Comparison of ENCODE assay signal across 1 cellular context in the genomic region with DNA sequence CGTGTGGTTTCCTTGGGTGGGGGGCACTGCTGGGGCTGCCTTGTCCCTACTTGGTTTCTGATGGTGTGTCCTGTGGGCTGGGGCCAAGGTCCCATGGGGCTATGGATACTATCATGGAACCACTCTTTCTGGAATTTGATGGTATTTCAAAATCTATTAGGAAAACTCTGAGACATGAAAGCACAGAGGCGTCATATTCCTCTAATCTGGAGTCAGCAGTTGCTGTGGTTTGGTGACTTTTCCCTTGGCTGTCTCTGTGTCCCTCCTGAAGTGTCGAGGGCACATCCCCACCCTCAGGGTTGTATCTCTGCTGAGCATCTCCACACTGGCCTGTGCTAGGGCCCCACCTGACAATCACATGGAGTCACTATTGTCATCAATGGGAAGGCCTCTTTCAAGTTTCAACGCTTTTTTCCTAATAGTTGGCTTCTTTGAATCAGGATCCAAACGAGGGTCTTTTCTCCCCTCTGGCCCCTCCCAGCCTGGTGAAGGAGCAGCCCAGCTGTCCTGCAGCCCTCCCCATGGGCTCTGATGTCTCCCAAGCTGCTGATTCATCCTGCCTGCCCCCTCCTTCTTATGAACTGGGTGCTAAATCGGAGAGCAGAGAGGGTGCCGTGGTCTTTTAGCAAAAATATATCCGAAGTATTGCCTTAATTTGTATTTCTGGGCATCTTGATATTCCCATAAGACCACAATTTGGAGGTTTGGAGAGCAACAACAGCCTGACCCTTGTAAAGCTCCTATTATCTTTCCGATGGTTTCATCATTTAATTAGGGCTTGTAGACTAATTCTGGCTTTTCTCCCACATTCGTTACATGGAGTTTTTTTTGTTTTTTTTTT.
TF ChIP-seq lines count a peak whose summit lies in the region.

No MANE protein-coding gene starts in this region.

TF ChIP-seq in GM23338, 12 proteins besides CTCF, POLR2A, EP300 and RAD21 (continued from another document):
- TF ChIP-seq, protein P1, sequence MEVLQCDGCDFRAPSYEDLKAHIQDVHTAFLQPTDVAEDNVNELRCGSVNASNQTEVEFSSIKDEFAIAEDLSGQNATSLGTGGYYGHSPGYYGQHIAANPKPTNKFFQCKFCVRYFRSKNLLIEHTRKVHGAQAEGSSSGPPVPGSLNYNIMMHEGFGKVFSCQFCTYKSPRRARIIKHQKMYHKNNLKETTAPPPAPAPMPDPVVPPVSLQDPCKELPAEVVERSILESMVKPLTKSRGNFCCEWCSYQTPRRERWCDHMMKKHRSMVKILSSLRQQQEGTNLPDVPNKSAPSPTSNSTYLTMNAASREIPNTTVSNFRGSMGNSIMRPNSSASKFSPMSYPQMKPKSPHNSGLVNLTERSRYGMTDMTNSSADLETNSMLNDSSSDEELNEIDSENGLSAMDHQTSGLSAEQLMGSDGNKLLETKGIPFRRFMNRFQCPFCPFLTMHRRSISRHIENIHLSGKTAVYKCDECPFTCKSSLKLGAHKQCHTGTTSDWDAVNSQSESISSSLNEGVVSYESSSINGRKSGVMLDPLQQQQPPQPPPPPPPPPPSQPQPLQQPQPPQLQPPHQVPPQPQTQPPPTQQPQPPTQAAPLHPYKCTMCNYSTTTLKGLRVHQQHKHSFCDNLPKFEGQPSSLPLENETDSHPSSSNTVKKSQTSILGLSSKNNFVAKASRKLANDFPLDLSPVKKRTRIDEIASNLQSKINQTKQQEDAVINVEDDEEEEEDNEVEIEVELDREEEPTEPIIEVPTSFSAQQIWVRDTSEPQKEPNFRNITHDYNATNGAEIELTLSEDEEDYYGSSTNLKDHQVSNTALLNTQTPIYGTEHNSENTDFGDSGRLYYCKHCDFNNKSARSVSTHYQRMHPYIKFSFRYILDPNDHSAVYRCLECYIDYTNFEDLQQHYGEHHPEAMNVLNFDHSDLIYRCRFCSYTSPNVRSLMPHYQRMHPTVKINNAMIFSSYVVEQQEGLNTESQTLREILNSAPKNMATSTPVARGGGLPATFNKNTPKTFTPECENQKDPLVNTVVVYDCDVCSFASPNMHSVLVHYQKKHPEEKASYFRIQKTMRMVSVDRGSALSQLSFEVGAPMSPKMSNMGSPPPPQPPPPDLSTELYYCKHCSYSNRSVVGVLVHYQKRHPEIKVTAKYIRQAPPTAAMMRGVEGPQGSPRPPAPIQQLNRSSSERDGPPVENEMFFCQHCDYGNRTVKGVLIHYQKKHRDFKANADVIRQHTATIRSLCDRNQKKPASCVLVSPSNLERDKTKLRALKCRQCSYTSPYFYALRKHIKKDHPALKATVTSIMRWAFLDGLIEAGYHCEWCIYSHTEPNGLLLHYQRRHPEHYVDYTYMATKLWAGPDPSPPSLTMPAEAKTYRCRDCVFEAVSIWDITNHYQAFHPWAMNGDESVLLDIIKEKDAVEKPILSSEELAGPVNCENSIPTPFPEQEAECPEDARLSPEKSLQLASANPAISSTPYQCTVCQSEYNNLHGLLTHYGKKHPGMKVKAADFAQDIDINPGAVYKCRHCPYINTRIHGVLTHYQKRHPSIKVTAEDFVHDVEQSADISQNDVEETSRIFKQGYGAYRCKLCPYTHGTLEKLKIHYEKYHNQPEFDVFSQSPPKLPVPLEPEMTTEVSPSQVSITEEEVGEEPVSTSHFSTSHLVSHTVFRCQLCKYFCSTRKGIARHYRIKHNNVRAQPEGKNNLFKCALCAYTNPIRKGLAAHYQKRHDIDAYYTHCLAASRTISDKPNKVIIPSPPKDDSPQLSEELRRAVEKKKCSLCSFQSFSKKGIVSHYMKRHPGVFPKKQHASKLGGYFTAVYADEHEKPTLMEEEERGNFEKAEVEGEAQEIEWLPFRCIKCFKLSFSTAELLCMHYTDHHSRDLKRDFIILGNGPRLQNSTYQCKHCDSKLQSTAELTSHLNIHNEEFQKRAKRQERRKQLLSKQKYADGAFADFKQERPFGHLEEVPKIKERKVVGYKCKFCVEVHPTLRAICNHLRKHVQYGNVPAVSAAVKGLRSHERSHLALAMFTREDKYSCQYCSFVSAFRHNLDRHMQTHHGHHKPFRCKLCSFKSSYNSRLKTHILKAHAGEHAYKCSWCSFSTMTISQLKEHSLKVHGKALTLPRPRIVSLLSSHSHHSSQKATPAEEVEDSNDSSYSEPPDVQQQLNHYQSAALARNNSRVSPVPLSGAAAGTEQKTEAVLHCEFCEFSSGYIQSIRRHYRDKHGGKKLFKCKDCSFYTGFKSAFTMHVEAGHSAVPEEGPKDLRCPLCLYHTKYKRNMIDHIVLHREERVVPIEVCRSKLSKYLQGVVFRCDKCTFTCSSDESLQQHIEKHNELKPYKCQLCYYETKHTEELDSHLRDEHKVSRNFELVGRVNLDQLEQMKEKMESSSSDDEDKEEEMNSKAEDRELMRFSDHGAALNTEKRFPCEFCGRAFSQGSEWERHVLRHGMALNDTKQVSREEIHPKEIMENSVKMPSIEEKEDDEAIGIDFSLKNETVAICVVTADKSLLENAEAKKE (CRISPR knock-in tag; IDR thresholded peaks at IDR 0.05), result no peak
- no peak for TF ChIP-seq CREB1 (CRISPR knock-in tag; IDR thresholded peaks at IDR 0.05; ENCODE audit: low read depth)
- no peak for TF ChIP-seq POLR2AphosphoS5 (IDR thresholded peaks at IDR 0.05; ENCODE audit: low read depth)
